9 cellular contexts compared by ENCODE assay signal in the genomic region with DNA sequence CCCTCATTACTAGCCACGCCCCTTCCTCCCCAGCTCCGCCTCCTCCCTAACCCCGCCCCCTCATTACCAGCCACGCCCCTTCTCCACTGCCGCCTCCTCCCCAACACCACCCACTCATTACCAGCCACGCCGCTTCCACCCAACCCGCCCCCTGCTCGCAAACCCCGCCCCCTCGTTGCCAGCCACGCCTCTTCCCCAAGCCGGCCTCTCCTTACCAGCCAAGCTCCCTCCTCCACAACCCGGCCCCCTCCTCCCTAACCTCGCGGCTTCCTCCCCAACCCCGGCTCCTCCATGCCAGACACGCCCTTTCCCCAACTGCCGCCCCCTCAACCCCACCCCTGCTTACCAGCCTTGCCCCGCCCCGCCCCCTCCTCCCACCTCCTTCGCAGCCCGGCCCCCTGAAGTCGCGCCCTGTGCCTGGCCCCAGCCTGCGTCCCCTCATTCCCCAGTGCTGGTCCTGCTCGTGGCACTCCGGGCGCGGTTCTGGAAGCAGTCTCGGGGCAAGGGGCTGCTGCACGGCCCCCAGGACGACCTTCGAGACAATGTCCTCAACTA. TPM values are rescaled to one million over a fixed set of nuclear protein-coding genes. Genes with fewer than 3 reads are reported as not detected.
DNase-seq lines count a peak whose midpoint lies in the region; ATAC-seq and TF ChIP-seq lines count a peak whose summit lies in the region.
"Had no signal": no experiment of that assay in that cellular context is flagged by ENCODE, and none has a peak within 500 bp of the region (broad histone marks: within the 10 kb centered on the region; RNA-seq: fewer than 3 reads in every experiment).

No MANE protein-coding gene starts in this region.

- 50 to 56% (median 55%) methylated on average over 34 of the region's 34 CpGs for WGBS in psoas muscle, 3 donors

- H3K36me3 Mint-ChIP-seq in GM23338 (ENCODE audit: low read depth) (no peaks in the 10 kb centered on the region), T-helper 17 cell (ENCODE audit: low read depth) (no peaks in the 10 kb centered on the region)

- TF ChIP-seq CTCF in GM23338 (conservative IDR thresholded peaks at IDR 0.05; ENCODE audit: low read depth in 2 of 2) = no peak
- TF ChIP-seq CTCF in fibroblast of mammary gland (conservative IDR thresholded peaks at IDR 0.05; ENCODE audit: control insufficient read depth, insufficient read depth, low read depth, low read length) = no peak
- no peak for TF ChIP-seq CTCF in psoas muscle (IDR thresholded peaks at IDR 0.05)

- DNase-seq in AG08395 (ENCODE audit: low spot score) (peak; percentile 71), GM23338 (ENCODE audit: low spot score) (peak; percentile 94), T-helper 17 cell (no peak), fibroblast of mammary gland (ENCODE audit: low read depth) (peak; percentile 91), psoas muscle (peak; percentile 48 to 80), cerebellar nuclear complex (lab: John Stamatoyannopoulos, UW) (no peak)

- H3K4me1 Mint-ChIP-seq in GM23338 (no peaks in the 10 kb centered on the region), T-helper 17 cell (no peaks in the 10 kb centered on the region)

- peak overlapping the region; percentile 42; the same call in 1 of the 3 replicates for H3K4me3 Mint-ChIP-seq in GM23338
- H3K4me3 Mint-ChIP-seq in T-helper 17 cell = peak overlapping the region; percentile 70

- intact Hi-C loops in psoas muscle (cut with DNase I) = no loop called here

- H3K27ac ChIP-seq in GM23338 (ENCODE audit: low read depth) (no peak overlapping the region), psoas muscle (no peak overlapping the region)

- H3K27ac Mint-ChIP-seq in GM23338 (no peak overlapping the region), T-helper 17 cell (no peak overlapping the region)

- H3K4me3 ChIP-seq in GM23338 = peak overlapping the region; percentile 52
- no peak overlapping the region for H3K4me3 ChIP-seq in fibroblast of mammary gland (ENCODE audit: control insufficient read depth, low read depth, low read length)
- no peak overlapping the region for H3K4me3 ChIP-seq in psoas muscle

- no peak overlapping the region for H2AFZ ChIP-seq in GM23338

- peaks cover 5% of the 10 kb centered on the region; the same call in 1 of the 3 replicates for H3K9me3 Mint-ChIP-seq in GM23338

- H3K27me3 Mint-ChIP-seq in GM23338 (ENCODE audit: insufficient read depth, low read depth, poor library complexity) (peaks cover 17% of the 10 kb centered on the region), T-helper 17 cell (peaks cover 8% of the 10 kb centered on the region)

- no peaks in the 10 kb centered on the region for H4K20me1 ChIP-seq in GM23338 (replicated peaks; ENCODE audit: insufficient read depth)

- no peaks in the 10 kb centered on the region for H3K9me3 ChIP-seq in T-helper 17 cell (ENCODE audit: control insufficient read depth, low read length, poor library complexity, severe bottlenecking)
- no peaks in the 10 kb centered on the region for H3K9me3 ChIP-seq in psoas muscle

- ATAC-seq in GM23338 = peak; percentile 60
- ATAC-seq in T-helper 17 cell = peak; percentile 49
- ATAC-seq in psoas muscle = peak in 2 of 4 donors; percentile 24 to 37
- ATAC-seq in GM21528 (IDR thresholded peaks at IDR 0.05; ENCODE audit: low FRiP score, unreplicated experiment) = no peak
- ATAC-seq in GM18520 (IDR thresholded peaks at IDR 0.05; ENCODE audit: unreplicated experiment) = no peak

- H3K36me3 ChIP-seq in GM23338 (ENCODE audit: insufficient read depth) (no peaks in the 10 kb centered on the region), psoas muscle (ENCODE audit: insufficient read depth in 1 of 2, low read depth in 1 of 2) (peaks cover 0 to 38% of the 10 kb centered on the region in 2 donors)

- H3K4me1 ChIP-seq in GM23338 (ENCODE audit: insufficient read depth) (no peaks in the 10 kb centered on the region), psoas muscle (no peaks in the 10 kb centered on the region)

- H3K4me2 ChIP-seq in GM23338 = peak overlapping the region; percentile 82

- no peaks in the 10 kb centered on the region for H3F3A ChIP-seq in GM23338 (replicated peaks; ENCODE audit: low read depth)

- H3K27me3 ChIP-seq in GM23338 (ENCODE audit: insufficient read depth) (no peaks in the 10 kb centered on the region), psoas muscle (ENCODE audit: insufficient read depth in 3 of 3, low read length in 2 of 3) (peaks cover 0 to 7% (median 0%) of the 10 kb centered on the region in 3 donors)

- H3K79me2 ChIP-seq in GM23338 (replicated peaks; ENCODE audit: insufficient read depth) = no peaks in the 10 kb centered on the region

- H3K9me2 ChIP-seq in GM23338 (ENCODE audit: insufficient read depth) = no peaks in the 10 kb centered on the region

TF ChIP-seq in GM23338, 12 proteins besides CTCF, POLR2A, EP300 and RAD21 (continues in another document):
- no peak for TF ChIP-seq ZNF331 (CRISPR knock-in tag; IDR thresholded peaks at IDR 0.05; ENCODE audit: low read depth)
- no peak; the same call in 1 of the 2 replicates for TF ChIP-seq POLR2AphosphoS5 (IDR thresholded peaks at IDR 0.05; ENCODE audit: low read depth)
- TF ChIP-seq JUNB (IDR thresholded peaks at IDR 0.05; ENCODE audit: unreplicated experiment) = no peak
- TF ChIP-seq, protein P1, sequence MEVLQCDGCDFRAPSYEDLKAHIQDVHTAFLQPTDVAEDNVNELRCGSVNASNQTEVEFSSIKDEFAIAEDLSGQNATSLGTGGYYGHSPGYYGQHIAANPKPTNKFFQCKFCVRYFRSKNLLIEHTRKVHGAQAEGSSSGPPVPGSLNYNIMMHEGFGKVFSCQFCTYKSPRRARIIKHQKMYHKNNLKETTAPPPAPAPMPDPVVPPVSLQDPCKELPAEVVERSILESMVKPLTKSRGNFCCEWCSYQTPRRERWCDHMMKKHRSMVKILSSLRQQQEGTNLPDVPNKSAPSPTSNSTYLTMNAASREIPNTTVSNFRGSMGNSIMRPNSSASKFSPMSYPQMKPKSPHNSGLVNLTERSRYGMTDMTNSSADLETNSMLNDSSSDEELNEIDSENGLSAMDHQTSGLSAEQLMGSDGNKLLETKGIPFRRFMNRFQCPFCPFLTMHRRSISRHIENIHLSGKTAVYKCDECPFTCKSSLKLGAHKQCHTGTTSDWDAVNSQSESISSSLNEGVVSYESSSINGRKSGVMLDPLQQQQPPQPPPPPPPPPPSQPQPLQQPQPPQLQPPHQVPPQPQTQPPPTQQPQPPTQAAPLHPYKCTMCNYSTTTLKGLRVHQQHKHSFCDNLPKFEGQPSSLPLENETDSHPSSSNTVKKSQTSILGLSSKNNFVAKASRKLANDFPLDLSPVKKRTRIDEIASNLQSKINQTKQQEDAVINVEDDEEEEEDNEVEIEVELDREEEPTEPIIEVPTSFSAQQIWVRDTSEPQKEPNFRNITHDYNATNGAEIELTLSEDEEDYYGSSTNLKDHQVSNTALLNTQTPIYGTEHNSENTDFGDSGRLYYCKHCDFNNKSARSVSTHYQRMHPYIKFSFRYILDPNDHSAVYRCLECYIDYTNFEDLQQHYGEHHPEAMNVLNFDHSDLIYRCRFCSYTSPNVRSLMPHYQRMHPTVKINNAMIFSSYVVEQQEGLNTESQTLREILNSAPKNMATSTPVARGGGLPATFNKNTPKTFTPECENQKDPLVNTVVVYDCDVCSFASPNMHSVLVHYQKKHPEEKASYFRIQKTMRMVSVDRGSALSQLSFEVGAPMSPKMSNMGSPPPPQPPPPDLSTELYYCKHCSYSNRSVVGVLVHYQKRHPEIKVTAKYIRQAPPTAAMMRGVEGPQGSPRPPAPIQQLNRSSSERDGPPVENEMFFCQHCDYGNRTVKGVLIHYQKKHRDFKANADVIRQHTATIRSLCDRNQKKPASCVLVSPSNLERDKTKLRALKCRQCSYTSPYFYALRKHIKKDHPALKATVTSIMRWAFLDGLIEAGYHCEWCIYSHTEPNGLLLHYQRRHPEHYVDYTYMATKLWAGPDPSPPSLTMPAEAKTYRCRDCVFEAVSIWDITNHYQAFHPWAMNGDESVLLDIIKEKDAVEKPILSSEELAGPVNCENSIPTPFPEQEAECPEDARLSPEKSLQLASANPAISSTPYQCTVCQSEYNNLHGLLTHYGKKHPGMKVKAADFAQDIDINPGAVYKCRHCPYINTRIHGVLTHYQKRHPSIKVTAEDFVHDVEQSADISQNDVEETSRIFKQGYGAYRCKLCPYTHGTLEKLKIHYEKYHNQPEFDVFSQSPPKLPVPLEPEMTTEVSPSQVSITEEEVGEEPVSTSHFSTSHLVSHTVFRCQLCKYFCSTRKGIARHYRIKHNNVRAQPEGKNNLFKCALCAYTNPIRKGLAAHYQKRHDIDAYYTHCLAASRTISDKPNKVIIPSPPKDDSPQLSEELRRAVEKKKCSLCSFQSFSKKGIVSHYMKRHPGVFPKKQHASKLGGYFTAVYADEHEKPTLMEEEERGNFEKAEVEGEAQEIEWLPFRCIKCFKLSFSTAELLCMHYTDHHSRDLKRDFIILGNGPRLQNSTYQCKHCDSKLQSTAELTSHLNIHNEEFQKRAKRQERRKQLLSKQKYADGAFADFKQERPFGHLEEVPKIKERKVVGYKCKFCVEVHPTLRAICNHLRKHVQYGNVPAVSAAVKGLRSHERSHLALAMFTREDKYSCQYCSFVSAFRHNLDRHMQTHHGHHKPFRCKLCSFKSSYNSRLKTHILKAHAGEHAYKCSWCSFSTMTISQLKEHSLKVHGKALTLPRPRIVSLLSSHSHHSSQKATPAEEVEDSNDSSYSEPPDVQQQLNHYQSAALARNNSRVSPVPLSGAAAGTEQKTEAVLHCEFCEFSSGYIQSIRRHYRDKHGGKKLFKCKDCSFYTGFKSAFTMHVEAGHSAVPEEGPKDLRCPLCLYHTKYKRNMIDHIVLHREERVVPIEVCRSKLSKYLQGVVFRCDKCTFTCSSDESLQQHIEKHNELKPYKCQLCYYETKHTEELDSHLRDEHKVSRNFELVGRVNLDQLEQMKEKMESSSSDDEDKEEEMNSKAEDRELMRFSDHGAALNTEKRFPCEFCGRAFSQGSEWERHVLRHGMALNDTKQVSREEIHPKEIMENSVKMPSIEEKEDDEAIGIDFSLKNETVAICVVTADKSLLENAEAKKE (CRISPR knock-in tag; IDR thresholded peaks at IDR 0.05) = no peak
- no peak for TF ChIP-seq EZH2phosphoT487 (IDR thresholded peaks at IDR 0.05; ENCODE audit: unreplicated experiment)
- no peak for TF ChIP-seq CREB1 (CRISPR knock-in tag; IDR thresholded peaks at IDR 0.05; ENCODE audit: low read depth)
- no peak for TF ChIP-seq EZH2 (IDR thresholded peaks at IDR 0.05; ENCODE audit: low read depth, unreplicated experiment)

RNA-seq across cellular contexts. Expression of gene SLC22A31, which starts 7.2 kb away (rescaled TPM):
- total RNA-seq in GM23338 (2014; rRNA removed; shearing (Covaris generic)) = 7.9 and 13.8 TPM in 2 replicates
- polyA plus RNA-seq in GM23338 (2016; fragmentation: Nextera tagmentation; extraction: Ambion mirVana) (2.1 TPM in 2 replicates), psoas muscle (under 1 TPM in 1 of 3 donors, not detected in 2; 0.03 TPM)
- total RNA-seq in T-helper 17 cell (under 1 TPM; 0.52 to 0.76 TPM), psoas muscle (not detected)
- total RNA-seq: myocyte had no signal

RNA-seq across cellular contexts. Expression of gene CDH15, which starts 21.6 kb away (rescaled TPM):
- total RNA-seq in GM23338 (2014; rRNA removed; shearing (Covaris generic)) = 0.12 and 1.0 TPM in 2 replicates
- polyA plus RNA-seq in GM23338 (2016; fragmentation: Nextera tagmentation; extraction: Ambion mirVana) (0.61 and 0.63 TPM in 2 replicates), psoas muscle (10 to 100 TPM; 18.0 to 32.9 (median 19.9) TPM)
- total RNA-seq in T-helper 17 cell (under 1 TPM in 1 of 2 donors, not detected in 1; 0.12 TPM), psoas muscle (10 to 100 TPM; 36.7 to 62.8 (median 51.1) TPM)

RNA-seq across cellular contexts. Expression of gene ZNF778, which starts 24.4 kb away (rescaled TPM):
- total RNA-seq in GM23338 (2014; rRNA removed; shearing (Covaris generic)) = 18.1 and 43.4 TPM in 2 replicates
- 5.4 and 7.9 TPM in 2 replicates for polyA plus RNA-seq in GM23338 (2016; fragmentation: Nextera tagmentation; extraction: Ambion mirVana)
- total RNA-seq in T-helper 17 cell = 1 to 10 TPM; 4.1 to 8.1 TPM
- total RNA-seq in psoas muscle = 10 to 100 TPM; 10.2 to 15.3 (median 12.4) TPM
- polyA plus RNA-seq in psoas muscle = 1 to 10 TPM; 2.2 to 9.0 (median 4.6) TPM

Comparison
In these comparisons a context has a peak if more than half of its experiments do, and no peak if none do; other contexts are left out.
1. DNase-seq: peak in AG08395 (single experiment), GM23338 (single experiment), fibroblast of mammary gland (single experiment) and psoas muscle (2 of 2); none in T-helper 17 cell (0 of 3) and cerebellar nuclear complex (0 of 2).
2. ATAC-seq: peak in GM23338 (single experiment) and T-helper 17 cell (single experiment); none in GM21528 (single experiment) and GM18520 (single experiment).
3. RNA of gene CDH15, which starts 21.6 kb away (total RNA-seq): 36.7 to 62.8 TPM in psoas muscle; 0.12 to 1.0 TPM in GM23338 and 0.12 TPM in T-helper 17 cell; every median in the first group is over 10 times any median in the second.